Comparison of ENCODE assay signal across 12 cellular contexts in the genomic region with DNA sequence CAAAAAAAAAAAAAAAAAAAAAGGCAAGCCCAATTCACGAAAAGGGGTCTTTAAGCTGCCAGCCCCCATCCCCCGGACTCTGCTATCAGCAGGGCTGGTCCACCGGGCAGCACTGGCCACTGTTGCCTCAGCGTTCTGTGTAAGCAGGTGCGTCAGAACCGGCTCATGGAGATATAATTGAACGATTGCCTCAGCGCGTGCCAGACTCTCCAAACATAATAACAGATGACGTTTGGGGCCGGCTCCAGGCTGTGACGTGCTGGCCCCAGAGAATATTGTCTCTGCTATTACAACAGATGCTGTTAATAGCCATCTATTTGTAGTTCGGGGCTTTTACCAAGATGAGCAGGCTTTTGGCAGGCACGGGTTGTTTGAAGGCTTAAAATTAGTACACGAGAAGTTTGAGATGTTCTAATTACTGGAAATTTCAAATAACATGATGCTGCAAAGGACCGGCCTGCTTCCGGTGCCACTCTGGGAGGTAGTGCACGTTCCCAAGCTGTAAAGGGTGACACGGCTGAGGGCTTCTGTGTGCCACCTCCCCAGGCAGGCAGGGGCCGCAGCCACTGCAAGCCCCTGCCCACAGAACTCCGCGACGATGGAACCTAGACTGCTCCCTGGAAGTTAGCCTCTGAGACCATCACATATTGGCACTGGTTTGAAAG. TPM values are rescaled to one million over a fixed set of nuclear protein-coding genes. Genes with fewer than 3 reads are reported as not detected.
DNase-seq lines count a peak whose midpoint lies in the region; ATAC-seq, FAIRE-seq and TF ChIP-seq lines count a peak whose summit lies in the region.
"Not testable (repeated sequence)": the region's sequence is repeated elsewhere in the genome, so short reads cannot be mapped to it uniquely, and the experiment has no call there.
"Had no signal": no experiment of that assay in that cellular context is flagged by ENCODE, and none has a peak within 500 bp of the region (broad histone marks: within the 10 kb centered on the region; RNA-seq: fewer than 3 reads in every experiment).

No MANE protein-coding gene starts in this region.

- BruUV-seq in K562 (replicated peaks; lab: Mats Ljungman, UMichigan), result not testable (repeated sequence)

- H4K20me1 ChIP-seq in K562 (replicated peaks; ENCODE audit: control insufficient read depth, insufficient read depth, low read length), result not testable (repeated sequence)

- TF ChIP-seq CTCF in AG09319 (IDR thresholded peaks at IDR 0.05; ENCODE audit: low read depth, low read length); K562 (IDR thresholded peaks at IDR 0.05 in 2 of 3, conservative IDR thresholded peaks at IDR 0.05 in 1 of 3; ENCODE audit: insufficient read depth in 2 of 3, low read depth in 1 of 3, low read length in 3 of 3); fibroblast of villous mesenchyme (IDR thresholded peaks at IDR 0.05; ENCODE audit: insufficient read depth, low read depth, low read length): not testable (repeated sequence)

- not testable (repeated sequence) for H3K36me3 Mint-ChIP-seq in memory B cell

- not testable (repeated sequence) for ATAC-seq in K562
- peak; percentile 49 for ATAC-seq in memory B cell (ENCODE audit: low read depth)

- not testable (repeated sequence) for H3K36me3 ChIP-seq in K562 (ENCODE audit: control insufficient read depth, insufficient read depth, low read length); skeletal muscle tissue (ENCODE audit: control insufficient read depth in 3 of 3, insufficient read depth in 3 of 3, low read length in 3 of 3)

- peaks cover 15% of the 10 kb centered on the region for H3K27me3 Mint-ChIP-seq in memory B cell

- H3K4me3 Mint-ChIP-seq in memory B cell, result not testable (repeated sequence)

- intact Hi-C loops in K562 (cut with micrococcal nuclease), result not testable (repeated sequence)

- H3K4me3 ChIP-seq in K562; fibroblast of villous mesenchyme (ENCODE audit: low read depth, low read length); skeletal muscle tissue (ENCODE audit: low read length in 3 of 3): not testable (repeated sequence)

- TF ChIP-seq RAD21 in K562 (CRISPR knock-in tag; conservative IDR thresholded peaks at IDR 0.05 in 1 of 2, IDR thresholded peaks at IDR 0.05 in 1 of 2), result not testable (repeated sequence)

- CTCF ChIA-PET in K562 (lab: Yijun Ruan, JAX; ENCODE audit: low intra/inter-chr PET ratio), result not testable (repeated sequence)

- H3K27me3 ChIP-seq in K562 (ENCODE audit: control insufficient read depth in 2 of 2, insufficient read depth in 2 of 2, low read length in 2 of 2), result peaks cover 2 to 26% of the 10 kb centered on the region in 2 experiments; a peak in 2 of 5 replicates
- not testable (repeated sequence) for H3K27me3 ChIP-seq in skeletal muscle tissue (ENCODE audit: control insufficient read depth in 3 of 3, insufficient read depth in 3 of 3, low read length in 3 of 3)

- TF ChIP-seq POLR2A in K562 (conservative IDR thresholded peaks at IDR 0.05), result not testable (repeated sequence)

- FAIRE-seq in K562 (lab: Jason Lieb, UNC), result peak; percentile 49

- H3K4me1 Mint-ChIP-seq in memory B cell, result not testable (repeated sequence)

- H3K27ac Mint-ChIP-seq in memory B cell, result not testable (repeated sequence)

- POLR2A ChIA-PET in K562 (lab: Yijun Ruan, JAX), result not testable (repeated sequence)

- H2AFZ ChIP-seq in K562 (ENCODE audit: low read depth, low read length), result not testable (repeated sequence)

- DNase-seq in AG09319 (ENCODE audit: extremely low read depth, low read depth) (peak; percentile 75), GM04504 (ENCODE audit: low read depth) (peak; percentile 67), NCI-H1694 treated with DMSO at 0.1 percent for 48 hours (lab: John Stamatoyannopoulos, UW) (peak; percentile 62), NCI-H69 (lab: John Stamatoyannopoulos, UW) (peak; percentile 87), fibroblast of villous mesenchyme (ENCODE audit: low read depth) (peak; percentile 46)
- not testable (repeated sequence) for DNase-seq in K562 (ENCODE audit: extremely low read depth in 1 of 4, low spot score in 3 of 4); memory B cell (ENCODE audit: low spot score in 2 of 2)

- H3K4me1 ChIP-seq in K562 (replicated peaks in 1 of 2; ENCODE audit: control insufficient read depth in 2 of 2, insufficient read depth in 2 of 2, low read length in 2 of 2) (peaks cover 0 to 18% of the 10 kb centered on the region in 2 experiments; a peak in 3 of 5 replicates), skeletal muscle tissue (ENCODE audit: control insufficient read depth in 3 of 3, insufficient read depth in 3 of 3, low read length in 3 of 3) (peaks cover 6 to 22% (median 16%) of the 10 kb centered on the region in 3 donors)

- not testable (repeated sequence) for H3K9me3 ChIP-seq in K562 (replicated peaks; ENCODE audit: control insufficient read depth, insufficient read depth, low read depth, low read length); skeletal muscle tissue (ENCODE audit: control insufficient read depth in 3 of 3, low read length in 3 of 3)

- H3K9ac ChIP-seq in K562 (ENCODE audit: insufficient read depth in 1 of 2, low read depth in 2 of 2, low read length in 2 of 2), result not testable (repeated sequence)
- peak overlapping the region in 2 of 3 donors; percentile 50 to 69 for H3K9ac ChIP-seq in skeletal muscle tissue (ENCODE audit: low read depth in 1 of 3, low read length in 3 of 3)

- not testable (repeated sequence) for H3K4me2 ChIP-seq in K562 (ENCODE audit: insufficient read depth, low read length)

- not testable (repeated sequence) for H3K27ac ChIP-seq in K562 (ENCODE audit: extremely low read depth, low read depth, low read length)
- H3K27ac ChIP-seq in skeletal muscle tissue (ENCODE audit: low read depth, low read length), result peak overlapping the region; percentile 88

- H3K9me3 Mint-ChIP-seq in memory B cell, result not testable (repeated sequence)

- 29% methylated on average over 21 of the region's 23 CpGs for WGBS in K562 (ENCODE audit: insufficient coverage, low coverage, missing lambda C conversion rate)

- not testable (repeated sequence) for TF ChIP-seq EP300 in K562 (IDR thresholded peaks at IDR 0.05; ENCODE audit: low read length)

- in situ Hi-C loops in K562 (cut with MboI), result not testable (repeated sequence)

- H3K9me1 ChIP-seq in K562 (ENCODE audit: control insufficient read depth, insufficient read depth, low read length), result not testable (repeated sequence)

- not testable (repeated sequence) for H3K79me2 ChIP-seq in K562 (ENCODE audit: control insufficient read depth, insufficient read depth, low read length)

RNA-seq across cellular contexts. Expression of gene CA5A, which starts 25.1 kb away (rescaled TPM):
- total RNA-seq in K562 (2011; cell fraction: chromatin; rRNA removed; ENCODE audit: low replicate concordance), result not detected in 2 replicates
- total RNA-seq in K562 (2011; cell fraction: nucleolus; rRNA removed), result 0.66 TPM in 1 of 2 replicates, not detected in the other
- not detected in 2 replicates for total RNA-seq in K562 (2011; cell fraction: nucleoplasm; rRNA removed)
- total RNA-seq in K562 (2014; rRNA removed) (not detected in 2 replicates), K562 (2014; rRNA removed; fragmentation: Illumina TruSeq; extraction: Trizol) (not detected in 2 replicates), K562 (2015; rRNA removed; fragmentation: Illumina TruSeq; extraction: Trizol) (not detected in 2 replicates), K562 (2021) (not detected in 2 replicates), fibroblast of villous mesenchyme (not detected in 2 replicates), skeletal muscle tissue (not detected)
- polyA plus RNA-seq in K562 (2011; rRNA removed) (not detected in 2 replicates), K562 (2014; fragmentation: Illumina TruSeq; extraction: Trizol) (not detected in 2 replicates), K562 (2014; fragmentation: Nextera tagmentation; extraction: Ambion mirVana) (not detected), K562 (2014; rRNA removed) (not detected in 2 replicates)
- not detected in 2 replicates for polyA plus RNA-seq in K562 (2011; cell fraction: cytosol; rRNA removed)
- 0.18 TPM in 1 of 2 replicates, not detected in the other for polyA plus RNA-seq in K562 (2011; cell fraction: nucleus; rRNA removed)
- 0.07 and 0.15 TPM in 2 replicates for polyA plus RNA-seq in K562 (2012)
- 0.04 TPM in 1 of 2 replicates, not detected in the other for polyA minus RNA-seq in K562 (2011; rRNA and poly(A)+ RNA removed)
- not detected in 2 replicates for polyA minus RNA-seq in K562 (2011; cell fraction: cytosol; rRNA and poly(A)+ RNA removed)
- polyA minus RNA-seq in K562 (2011; cell fraction: nucleus; rRNA and poly(A)+ RNA removed), result not detected in 2 replicates
- total RNA-seq: foreskin keratinocyte; naive thymus-derived CD8-positive, alpha-beta T cell; spleen had no signal
- polyA plus RNA-seq: A549; foreskin keratinocyte; naive thymus-derived CD8-positive, alpha-beta T cell; spleen had no signal

RNA-seq across cellular contexts. Expression of gene BANP, which starts 40.0 kb away (rescaled TPM):
- 107 and 121 TPM in 2 replicates for total RNA-seq in K562 (2011; cell fraction: chromatin; rRNA removed; ENCODE audit: low replicate concordance)
- 56.7 and 71.4 TPM in 2 replicates for total RNA-seq in K562 (2011; cell fraction: nucleolus; rRNA removed)
- 79.5 and 85.3 TPM in 2 replicates for total RNA-seq in K562 (2011; cell fraction: nucleoplasm; rRNA removed)
- total RNA-seq in K562 (2014; rRNA removed) (17.1 and 22.1 TPM in 2 replicates), K562 (2014; rRNA removed; fragmentation: Illumina TruSeq; extraction: Trizol) (10.7 and 15.6 TPM in 2 replicates), K562 (2015; rRNA removed; fragmentation: Illumina TruSeq; extraction: Trizol) (14.4 and 16.1 TPM in 2 replicates), K562 (2021) (21.7 and 25.7 TPM in 2 replicates), fibroblast of villous mesenchyme (18.7 and 25.9 TPM in 2 replicates), skeletal muscle tissue (28.2 TPM)
- polyA plus RNA-seq in K562 (2011; rRNA removed) (12.1 and 13.1 TPM in 2 replicates), K562 (2014; fragmentation: Illumina TruSeq; extraction: Trizol) (13.0 and 19.2 TPM in 2 replicates), K562 (2014; fragmentation: Nextera tagmentation; extraction: Ambion mirVana) (1 to 10 TPM; 4.6 to 4.7 TPM), K562 (2014; rRNA removed) (16.0 and 19.0 TPM in 2 replicates)
- 13.7 and 18.2 TPM in 2 replicates for polyA plus RNA-seq in K562 (2011; cell fraction: cytosol; rRNA removed)
- polyA plus RNA-seq in K562 (2011; cell fraction: nucleus; rRNA removed), result 30.9 and 42.3 TPM in 2 replicates
- polyA plus RNA-seq in K562 (2012), result 19.2 and 21.4 TPM in 2 replicates
- 22.0 and 25.5 TPM in 2 replicates for polyA minus RNA-seq in K562 (2011; rRNA and poly(A)+ RNA removed)
- 12.1 and 21.2 TPM in 2 replicates for polyA minus RNA-seq in K562 (2011; cell fraction: cytosol; rRNA and poly(A)+ RNA removed)
- 32.4 and 45.1 TPM in 2 replicates for polyA minus RNA-seq in K562 (2011; cell fraction: nucleus; rRNA and poly(A)+ RNA removed)

RNA-seq across cellular contexts. Expression of gene SLC7A5, which starts 41.9 kb away (rescaled TPM):
- 56.8 and 152 TPM in 2 replicates for total RNA-seq in K562 (2011; cell fraction: chromatin; rRNA removed; ENCODE audit: low replicate concordance)
- total RNA-seq in K562 (2011; cell fraction: nucleolus; rRNA removed), result 157 and 188 TPM in 2 replicates
- 147 and 156 TPM in 2 replicates for total RNA-seq in K562 (2011; cell fraction: nucleoplasm; rRNA removed)
- total RNA-seq in K562 (2014; rRNA removed), result 60.8 and 75.7 TPM in 2 replicates
- total RNA-seq in K562 (2014; rRNA removed; fragmentation: Illumina TruSeq; extraction: Trizol), result 16.9 and 18.6 TPM in 2 replicates
- total RNA-seq in K562 (2015; rRNA removed; fragmentation: Illumina TruSeq; extraction: Trizol), result 18.2 and 21.2 TPM in 2 replicates
- 187 and 220 TPM in 2 replicates for total RNA-seq in K562 (2021)
- 14.2 and 19.4 TPM in 2 replicates for polyA plus RNA-seq in K562 (2011; rRNA removed)
- polyA plus RNA-seq in K562 (2011; cell fraction: cytosol; rRNA removed), result 25.5 and 34.2 TPM in 2 replicates
- 35.3 and 43.3 TPM in 2 replicates for polyA plus RNA-seq in K562 (2011; cell fraction: nucleus; rRNA removed)
- 65.7 and 239 TPM in 2 replicates for polyA plus RNA-seq in K562 (2012)
- 97.4 and 161 TPM in 2 replicates for polyA plus RNA-seq in K562 (2014; fragmentation: Illumina TruSeq; extraction: Trizol)
- 1 to 10 TPM; 1.9 to 4.9 TPM for polyA plus RNA-seq in K562 (2014; fragmentation: Nextera tagmentation; extraction: Ambion mirVana)
- 78.0 and 83.8 TPM in 2 replicates for polyA plus RNA-seq in K562 (2014; rRNA removed)
- polyA minus RNA-seq in K562 (2011; rRNA and poly(A)+ RNA removed), result 11.7 and 15.5 TPM in 2 replicates
- polyA minus RNA-seq in K562 (2011; cell fraction: cytosol; rRNA and poly(A)+ RNA removed), result 39.4 and 72.3 TPM in 2 replicates
- 18.2 and 21.2 TPM in 2 replicates for polyA minus RNA-seq in K562 (2011; cell fraction: nucleus; rRNA and poly(A)+ RNA removed)
- 27.6 and 56.4 TPM in 2 replicates for total RNA-seq in fibroblast of villous mesenchyme
- total RNA-seq in skeletal muscle tissue, result 3.1 TPM
